In genomic region chrX:30661228-30661627, GRCh38 we compare ENCODE assay signal across 15 cellular contexts. TPM values are rescaled to one million over a fixed set of nuclear protein-coding genes. Genes with fewer than 3 reads are reported as not detected.
DNase-seq lines count a peak whose midpoint lies in the region; ATAC-seq lines count a peak whose summit lies in the region.
"Had no signal": no experiment of that assay in that cellular context is flagged by ENCODE, and none has a peak within 500 bp of the region (broad histone marks: within the 10 kb centered on the region; RNA-seq: fewer than 3 reads in every experiment).

No MANE protein-coding gene starts in this region.

- peaks cover 35% of the 10 kb centered on the region for H3K4me1 Mint-ChIP-seq in T-helper 1 cell treated with Interleukin-12 subunit alpha and Interleukin-12 subunit beta and Interleukin-4 antibody, amounts not matched to agents 30 μg/mL and 1 μg/mL, for 36 hours (ENCODE audit: low read depth)
- peaks cover 31% of the 10 kb centered on the region for H3K4me1 Mint-ChIP-seq in activated naive CD4-positive, alpha-beta T cell treated with anti-CD3 and anti-CD28 coated beads, Interleukin-2, amount 10 ng/mL, durations not matched to agents 7 days and 5 days
- peaks cover 5% of the 10 kb centered on the region for H3K4me1 Mint-ChIP-seq in T-helper 17 cell
- H3K4me1 Mint-ChIP-seq in dendritic cell treated with granulocyte-macrophage colony-stimulating factor and Interleukin-4, amounts not matched to agents 40 ng/mL and 50 ng/mL, for 4 days (ENCODE audit: low read depth), result peaks cover 25% of the 10 kb centered on the region

- ATAC-seq in activated naive CD4-positive, alpha-beta T cell treated with anti-CD3 and anti-CD28 coated beads, Interleukin-2, amount 50 U/mL, for 72 hours, result no peak
- no peak for ATAC-seq in T-helper 17 cell
- ATAC-seq: CD8-positive, alpha-beta T cell had no signal

- peak overlapping the region; percentile 83 for H3K27ac Mint-ChIP-seq in T-helper 1 cell treated with Interleukin-12 subunit alpha and Interleukin-12 subunit beta and Interleukin-4 antibody, amounts not matched to agents 30 μg/mL and 1 μg/mL, for 36 hours
- peak overlapping the region; percentile 75 to 92 for H3K27ac Mint-ChIP-seq in activated naive CD4-positive, alpha-beta T cell treated with anti-CD3 and anti-CD28 coated beads, Interleukin-2, amount 50 U/mL, for 72 hours
- no peak overlapping the region for H3K27ac Mint-ChIP-seq in activated naive CD4-positive, alpha-beta T cell treated with anti-CD3 and anti-CD28 coated beads, Interleukin-2, amount 10 ng/mL, durations not matched to agents 7 days and 5 days
- H3K27ac Mint-ChIP-seq in T-helper 17 cell, result peak overlapping the region; percentile 83
- peak overlapping the region; percentile 61 for H3K27ac Mint-ChIP-seq in dendritic cell treated with granulocyte-macrophage colony-stimulating factor and Interleukin-4, amounts not matched to agents 40 ng/mL and 50 ng/mL, for 4 days
- H3K27ac Mint-ChIP-seq: B cell; CD8-positive, alpha-beta T cell had no signal

- no peak overlapping the region for H3K4me3 Mint-ChIP-seq in T-helper 1 cell treated with Interleukin-12 subunit alpha and Interleukin-12 subunit beta and Interleukin-4 antibody, amounts not matched to agents 30 μg/mL and 1 μg/mL, for 36 hours
- H3K4me3 Mint-ChIP-seq in activated naive CD4-positive, alpha-beta T cell treated with anti-CD3 and anti-CD28 coated beads, Interleukin-2, amount 10 ng/mL, durations not matched to agents 7 days and 5 days, result no peak overlapping the region
- H3K4me3 Mint-ChIP-seq in T-helper 17 cell, result no peak overlapping the region
- H3K4me3 Mint-ChIP-seq in dendritic cell treated with granulocyte-macrophage colony-stimulating factor and Interleukin-4, amounts not matched to agents 40 ng/mL and 50 ng/mL, for 4 days, result no peak overlapping the region
- H3K4me3 Mint-ChIP-seq: B cell; CD8-positive, alpha-beta T cell had no signal

- H3K27me3 Mint-ChIP-seq in T-helper 1 cell treated with Interleukin-12 subunit alpha and Interleukin-12 subunit beta and Interleukin-4 antibody, amounts not matched to agents 30 μg/mL and 1 μg/mL, for 36 hours (ENCODE audit: low read depth), result no peaks in the 10 kb centered on the region
- no peaks in the 10 kb centered on the region for H3K27me3 Mint-ChIP-seq in activated naive CD4-positive, alpha-beta T cell treated with anti-CD3 and anti-CD28 coated beads, Interleukin-2, amount 10 ng/mL, durations not matched to agents 7 days and 5 days
- no peaks in the 10 kb centered on the region for H3K27me3 Mint-ChIP-seq in T-helper 17 cell
- H3K27me3 Mint-ChIP-seq in dendritic cell treated with granulocyte-macrophage colony-stimulating factor and Interleukin-4, amounts not matched to agents 40 ng/mL and 50 ng/mL, for 4 days, result no peaks in the 10 kb centered on the region
- H3K27me3 Mint-ChIP-seq: B cell had no signal

- CTCF ChIA-PET in activated naive CD4-positive, alpha-beta T cell treated with anti-CD3 and anti-CD28 coated beads, Interleukin-2, amount 10 ng/mL, durations not matched to agents 7 days and 5 days (lab: Charles Lee), result no interaction called here

- intact Hi-C loops in dendritic cell treated with granulocyte-macrophage colony-stimulating factor and Interleukin-4, amounts not matched to agents 40 ng/mL and 50 ng/mL, for 4 days (cut with micrococcal nuclease), result no loop called here

- H3K36me3 Mint-ChIP-seq in T-helper 1 cell treated with Interleukin-12 subunit alpha and Interleukin-12 subunit beta and Interleukin-4 antibody, amounts not matched to agents 30 μg/mL and 1 μg/mL, for 36 hours (ENCODE audit: low read depth), result peaks cover 22% of the 10 kb centered on the region
- H3K36me3 Mint-ChIP-seq in activated naive CD4-positive, alpha-beta T cell treated with anti-CD3 and anti-CD28 coated beads, Interleukin-2, amount 50 U/mL, for 72 hours, result peaks cover 7 to 21% of the 10 kb centered on the region in 2 donors
- peaks cover 6% of the 10 kb centered on the region for H3K36me3 Mint-ChIP-seq in activated naive CD4-positive, alpha-beta T cell treated with anti-CD3 and anti-CD28 coated beads, Interleukin-2, amount 10 ng/mL, durations not matched to agents 7 days and 5 days
- H3K36me3 Mint-ChIP-seq in T-helper 17 cell (ENCODE audit: low read depth), result peaks cover 2% of the 10 kb centered on the region
- H3K36me3 Mint-ChIP-seq in dendritic cell treated with granulocyte-macrophage colony-stimulating factor and Interleukin-4, amounts not matched to agents 40 ng/mL and 50 ng/mL, for 4 days (ENCODE audit: low read depth), result peaks cover 17% of the 10 kb centered on the region

- H3K9me3 ChIP-seq in T-helper 17 cell (ENCODE audit: control insufficient read depth, low read length, poor library complexity, severe bottlenecking), result no peaks in the 10 kb centered on the region

- DNase-seq in T-helper 1 cell, result no peak
- DNase-seq in activated naive CD4-positive, alpha-beta T cell treated with anti-CD3 and anti-CD28 coated beads, Interleukin-2, amount 50 U/mL, for 72 hours (ENCODE audit: low spot score in 2 of 2), result no peak
- no peak for DNase-seq in activated naive CD4-positive, alpha-beta T cell treated with anti-CD3 and anti-CD28 coated beads, Interleukin-2, amount 10 ng/mL, durations not matched to agents 7 days and 5 days
- DNase-seq in T-helper 17 cell, result no peak
- no peak for DNase-seq in germinal center (ENCODE audit: low spot score)
- no peak for DNase-seq in NCI-H187 (lab: John Stamatoyannopoulos, UW)
- DNase-seq: CD8-positive, alpha-beta T cell; Kasumi-1; NCI-H1105 treated with DMSO at 0.1 percent for 48 hours; NCI-H1694 treated with DMSO at 0.1 percent for 48 hours; NCI-H226; NCI-H524 treated with DMSO at 0.1 percent for 48 hours had no signal

- H3K9me3 Mint-ChIP-seq in T-helper 1 cell treated with Interleukin-12 subunit alpha and Interleukin-12 subunit beta and Interleukin-4 antibody, amounts not matched to agents 30 μg/mL and 1 μg/mL, for 36 hours, result no peaks in the 10 kb centered on the region
- no peaks in the 10 kb centered on the region for H3K9me3 Mint-ChIP-seq in activated naive CD4-positive, alpha-beta T cell treated with anti-CD3 and anti-CD28 coated beads, Interleukin-2, amount 50 U/mL, for 72 hours
- no peaks in the 10 kb centered on the region for H3K9me3 Mint-ChIP-seq in activated naive CD4-positive, alpha-beta T cell treated with anti-CD3 and anti-CD28 coated beads, Interleukin-2, amount 10 ng/mL, durations not matched to agents 7 days and 5 days
- no peaks in the 10 kb centered on the region for H3K9me3 Mint-ChIP-seq in dendritic cell treated with granulocyte-macrophage colony-stimulating factor and Interleukin-4, amounts not matched to agents 40 ng/mL and 50 ng/mL, for 4 days
- H3K9me3 Mint-ChIP-seq: CD8-positive, alpha-beta T cell had no signal

RNA-seq across cellular contexts. Expression of gene GK, which starts 8.0 kb away (rescaled TPM):
- total RNA-seq in activated naive CD4-positive, alpha-beta T cell treated with anti-CD3 and anti-CD28 coated beads, Interleukin-2, amount 50 U/mL, for 72 hours, result 100 to 1,000 TPM in 1 of 2 donors, 10 to 100 TPM in 1; 53.1 to 147 TPM
- total RNA-seq in T-helper 17 cell, result 1 to 10 TPM; 8.1 to 9.6 TPM

Comparison
In these comparisons a context has a peak if more than half of its experiments do, and no peak if none do; other contexts are left out.
1. RNA of gene GK, which starts 8.0 kb away (total RNA-seq): 53.1 to 147 TPM in activated naive CD4-positive, alpha-beta T cell treated with anti-CD3 and anti-CD28 coated beads, Interleukin-2, amount 50 U/mL, for 72 hours; 8.1 to 9.6 TPM in T-helper 17 cell; every median in the first group is over 4 times any median in the second.